In genomic region chr18:80034852-80035406, GRCh38 we compare ENCODE assay signal across 8 cellular contexts. TPM values are rescaled to one million over a fixed set of nuclear protein-coding genes. Genes with fewer than 3 reads are reported as not detected.
DNase-seq lines count a peak whose midpoint lies in the region; ATAC-seq and TF ChIP-seq lines count a peak whose summit lies in the region.

No MANE protein-coding gene starts in this region.

- no peaks in the 10 kb centered on the region for H3K9me3 ChIP-seq in SK-N-SH
- no peaks in the 10 kb centered on the region for H3K9me3 ChIP-seq in iPS-18a (ENCODE audit: control insufficient read depth, low read depth, low read length)
- no peaks in the 10 kb centered on the region for H3K9me3 ChIP-seq in stomach

- TF ChIP-seq CTCF in SK-N-SH (IDR thresholded peaks at IDR 0.05) (0 out of 2 replicates have a peak, but pooled peaks have one; percentile 0), stomach (IDR thresholded peaks at IDR 0.05) (no peak), GM13977 (IDR thresholded peaks at IDR 0.05; ENCODE audit: extremely low read depth, insufficient read depth, missing control alignments) (no peak)

- peaks cover 7% of the 10 kb centered on the region; the same call in 1 of the 2 replicates for H4K20me1 ChIP-seq in SK-N-SH (ENCODE audit: insufficient read depth)

- peak overlapping the region; percentile 85 for H3K4me3 Mint-ChIP-seq in activated CD8-positive, alpha-beta T cell treated with anti-CD3 and anti-CD28 coated beads, Interleukin-2, amount 10 ng/mL, durations not matched to agents 7 days and 5 days

- intact Hi-C loops in stomach (cut with DNase I; ENCODE audit: low total_unique reads): loop anchor here (10.0 kb wide), 1 partner anchor 90 kb away; no protein-coding TSS in a partner anchor

- H3K9me3 Mint-ChIP-seq in activated CD8-positive, alpha-beta T cell treated with anti-CD3 and anti-CD28 coated beads, Interleukin-2, amount 10 ng/mL, durations not matched to agents 7 days and 5 days (ENCODE audit: insufficient read depth): no peaks in the 10 kb centered on the region

- POLR2A ChIA-PET in SK-N-SH (lab: Yijun Ruan, JAX): interaction anchor here (1.5 kb wide), 1 partner anchor 74 kb away, joined by 8 read pairs; the partner anchor contains the start of gene ADNP2
- POLR2A ChIA-PET in activated CD8-positive, alpha-beta T cell treated with anti-CD3 and anti-CD28 coated beads, Interleukin-2, amount 10 ng/mL, durations not matched to agents 7 days and 5 days (lab: Charles Lee): interaction anchor here (1.5 to 1.6 kb wide), 2 partner anchors 47 to 632 kb away, joined by 3 to 4 read pairs; no protein-coding TSS in a partner anchor

- ATAC-seq in SK-N-SH treated with all-trans-retinoic acid at 6 μM for 48 hours: no peak
- no peak for ATAC-seq in activated CD8-positive, alpha-beta T cell treated with anti-CD3 and anti-CD28 coated beads, Interleukin-2, amount 10 ng/mL, durations not matched to agents 7 days and 5 days
- ATAC-seq in GM19397 (IDR thresholded peaks at IDR 0.05; ENCODE audit: unreplicated experiment): no peak

- peak overlapping the region; percentile 85 for H3K4me2 ChIP-seq in SK-N-SH

- TF ChIP-seq EP300 in SK-N-SH (IDR thresholded peaks at IDR 0.05; ENCODE audit: borderline replicate concordance in 1 of 2, low read depth in 1 of 2, low read length in 1 of 2): no peak
- TF ChIP-seq EP300 in stomach (IDR thresholded peaks at IDR 0.05): no peak

- CTCF ChIA-PET in SK-N-SH (lab: Yijun Ruan, JAX): interaction anchor here (1.0 to 1.4 kb wide), 4 partner anchors 15 to 121 kb away, joined by 3 to 5 read pairs (median 3); no protein-coding TSS in a partner anchor
- CTCF ChIA-PET in activated CD8-positive, alpha-beta T cell treated with anti-CD3 and anti-CD28 coated beads, Interleukin-2, amount 10 ng/mL, durations not matched to agents 7 days and 5 days (lab: Charles Lee): interaction anchor here (1.1 to 2.6 kb wide), 3 partner anchors 48 to 77 kb away, joined by 3 to 8 read pairs (median 3); no protein-coding TSS in a partner anchor

- H3K9me2 ChIP-seq in SK-N-SH: no peaks in the 10 kb centered on the region

- H3K27me3 Mint-ChIP-seq in activated CD8-positive, alpha-beta T cell treated with anti-CD3 and anti-CD28 coated beads, Interleukin-2, amount 10 ng/mL, durations not matched to agents 7 days and 5 days (ENCODE audit: low read depth): no peaks in the 10 kb centered on the region

- peak overlapping the region; percentile 91 for H2AFZ ChIP-seq in SK-N-SH (ENCODE audit: low read depth)

- peaks cover 34% of the 10 kb centered on the region for H3K79me2 ChIP-seq in SK-N-SH (ENCODE audit: insufficient read depth)

- 15% methylated on average over 8 of the region's 8 CpGs for WGBS in SK-N-SH (ENCODE audit: low lambda C conversion rate)
- WGBS in stomach, 5 donors: 6 to 15% (median 9%) methylated on average over 8 of the region's 8 CpGs

- DNase-seq in SK-N-SH (no peak), stomach (no peak), hippocampal formation (lab: John Stamatoyannopoulos, UW) (no peak), GM13977 (ENCODE audit: low spot score) (no peak)
- no peak for DNase-seq in activated CD8-positive, alpha-beta T cell treated with anti-CD3 and anti-CD28 coated beads, Interleukin-2, amount 10 ng/mL, durations not matched to agents 7 days and 5 days

- in situ Hi-C loops in GM13977 (cut with MboI; ENCODE audit: low pct_unique_long_range_greater_than_20kb, low sequenced_read_pairs, unreplicated experiment): no loop called here

- H3F3A ChIP-seq in SK-N-SH (replicated peaks; ENCODE audit: insufficient read depth): no peaks in the 10 kb centered on the region

- TF ChIP-seq POLR2A in stomach (IDR thresholded peaks at IDR 0.05): no peak

- H3K36me3 ChIP-seq in SK-N-SH (replicated peaks in 1 of 2; ENCODE audit: control insufficient read depth in 1 of 2, insufficient read depth in 2 of 2, low read length in 1 of 2): peaks cover 13% of the 10 kb centered on the region in 2 experiments
- peaks cover 9% of the 10 kb centered on the region for H3K36me3 ChIP-seq in iPS-18a (ENCODE audit: control insufficient read depth, low read depth, low read length)
- H3K36me3 ChIP-seq in stomach: peaks cover 0 to 31% (median 28%) of the 10 kb centered on the region in 4 donors

- no peaks in the 10 kb centered on the region for H3K27me3 ChIP-seq in SK-N-SH (ENCODE audit: insufficient read depth)
- H3K27me3 ChIP-seq in iPS-18a (ENCODE audit: control insufficient read depth, insufficient read depth, low read length): no peaks in the 10 kb centered on the region
- no peaks in the 10 kb centered on the region for H3K27me3 ChIP-seq in stomach

- H3K36me3 Mint-ChIP-seq in activated CD8-positive, alpha-beta T cell treated with anti-CD3 and anti-CD28 coated beads, Interleukin-2, amount 10 ng/mL, durations not matched to agents 7 days and 5 days (ENCODE audit: low read depth): peaks cover 15% of the 10 kb centered on the region

- TF ChIP-seq RAD21 in SK-N-SH (IDR thresholded peaks at IDR 0.05; ENCODE audit: low read length): no peak

- H3K27ac ChIP-seq in SK-N-SH (ENCODE audit: low read depth in 2 of 2, low read length in 1 of 2): peak overlapping the region; percentile 70 to 79
- no peak overlapping the region for H3K27ac ChIP-seq in iPS-18a (ENCODE audit: low read length)
- peak overlapping the region in 4 of 5 donors; percentile 86 to 92 (median 90) for H3K27ac ChIP-seq in stomach

- peaks cover 0 to 14% of the 10 kb centered on the region in 2 experiments; a peak in 1 of 4 replicates for H3K4me1 ChIP-seq in SK-N-SH (ENCODE audit: control insufficient read depth in 1 of 2, insufficient read depth in 2 of 2, low read depth in 1 of 2, low read length in 1 of 2)
- peaks cover 5% of the 10 kb centered on the region for H3K4me1 ChIP-seq in iPS-18a (ENCODE audit: control insufficient read depth, low read depth, low read length)
- H3K4me1 ChIP-seq in stomach: peaks cover 8 to 24% (median 20%) of the 10 kb centered on the region in 4 donors

- peak overlapping the region; percentile 65 for H3K9ac ChIP-seq in SK-N-SH
- peak overlapping the region; percentile 81 for H3K9ac ChIP-seq in iPS-18a (ENCODE audit: low read length)

- peaks cover 23% of the 10 kb centered on the region for H3K4me1 Mint-ChIP-seq in activated CD8-positive, alpha-beta T cell treated with anti-CD3 and anti-CD28 coated beads, Interleukin-2, amount 10 ng/mL, durations not matched to agents 7 days and 5 days (ENCODE audit: low read depth)

- peak overlapping the region; percentile 91 for H3K27ac Mint-ChIP-seq in activated CD8-positive, alpha-beta T cell treated with anti-CD3 and anti-CD28 coated beads, Interleukin-2, amount 10 ng/mL, durations not matched to agents 7 days and 5 days

- H3K4me3 ChIP-seq in SK-N-SH (ENCODE audit: low read depth in 2 of 2, low read length in 1 of 2) (peak overlapping the region; percentile 77 to 84), iPS-18a (ENCODE audit: low read length) (peak overlapping the region; percentile 86), stomach (peak overlapping the region; percentile 73 to 85 (median 80))

TF ChIP-seq in SK-N-SH, 30 proteins besides CTCF, POLR2A, EP300 and RAD21:
- TF ChIP-seq FOSL2 (IDR thresholded peaks at IDR 0.05; ENCODE audit: borderline replicate concordance, low read depth) (no peak), NRF1 (IDR thresholded peaks at IDR 0.05; ENCODE audit: low read depth, low read length) (no peak), YY1 (IDR thresholded peaks at IDR 0.05; ENCODE audit: low read depth) (0 out of 2 replicates have a peak, but pooled peaks have one; percentile 5)

TF ChIP-seq in SK-N-SH treated with all-trans-retinoic acid at 6 μM for 48 hours, 23 proteins besides CTCF, POLR2A, EP300 and RAD21:
- TF ChIP-seq GLIS3 (CRISPR knock-in tag; IDR thresholded peaks at IDR 0.05): no peak
- no peak for TF ChIP-seq ZNF8 (CRISPR knock-in tag; IDR thresholded peaks at IDR 0.05)
- no peak for TF ChIP-seq ZFP3 (CRISPR knock-in tag; IDR thresholded peaks at IDR 0.05)

RNA-seq across cellular contexts. Expression of gene RBFA, which starts 0.7 kb away (rescaled TPM):
- polyA plus RNA-seq in SK-N-SH (2012; rRNA removed) (51.4 and 57.6 TPM in 2 replicates), stomach (10 to 100 TPM; 15.3 to 18.9 (median 16.6) TPM)
- polyA plus RNA-seq in SK-N-SH (2012; cell fraction: cytosol; rRNA removed): 49.3 TPM in 2 replicates
- polyA plus RNA-seq in SK-N-SH (2012; cell fraction: nucleus; rRNA removed): 87.7 and 88.3 TPM in 2 replicates
- 10 to 100 TPM; 25.2 to 26.2 TPM for total RNA-seq in activated CD8-positive, alpha-beta T cell treated with anti-CD3 and anti-CD28 coated beads, Interleukin-2, amount 10 ng/mL, durations not matched to agents 7 days and 5 days
- total RNA-seq in stomach: 10 to 100 TPM; 12.8 to 58.8 (median 31.8) TPM

RNA-seq across cellular contexts. Expression of gene TXNL4A, which starts 46.6 kb away (rescaled TPM):
- 86.9 and 158 TPM in 2 replicates for polyA plus RNA-seq in SK-N-SH (2012; rRNA removed)
- 140 and 195 TPM in 2 replicates for polyA plus RNA-seq in SK-N-SH (2012; cell fraction: cytosol; rRNA removed)
- 45.0 and 80.6 TPM in 2 replicates for polyA plus RNA-seq in SK-N-SH (2012; cell fraction: nucleus; rRNA removed)
- total RNA-seq in activated CD8-positive, alpha-beta T cell treated with anti-CD3 and anti-CD28 coated beads, Interleukin-2, amount 10 ng/mL, durations not matched to agents 7 days and 5 days: 100 to 1,000 TPM; 132 to 136 TPM
- 100 to 1,000 TPM in 1 of 5 donors, 10 to 100 TPM in 4; 12.9 to 146 (median 16.8) TPM for total RNA-seq in stomach
- polyA plus RNA-seq in stomach: 100 to 1,000 TPM in 1 of 3 donors, 10 to 100 TPM in 2; 81.7 to 110 (median 97.0) TPM
